Comparison of ENCODE assay signal across 9 cellular contexts in genomic region chr1:231334079-231334666, GRCh38. TPM values are rescaled to one million over a fixed set of nuclear protein-coding genes. Genes with fewer than 3 reads are reported as not detected.
DNase-seq lines count a peak whose midpoint lies in the region; ATAC-seq and TF ChIP-seq lines count a peak whose summit lies in the region.
"Had no signal": no experiment of that assay in that cellular context is flagged by ENCODE, and none has a peak within 500 bp of the region (broad histone marks: within the 10 kb centered on the region; RNA-seq: fewer than 3 reads in every experiment).

No MANE protein-coding gene starts in this region.

- peaks cover 36 to 46% (median 37%) of the 10 kb centered on the region in 3 donors for H3K4me1 ChIP-seq in skeletal muscle tissue (ENCODE audit: control insufficient read depth in 3 of 3, insufficient read depth in 3 of 3, low read length in 3 of 3)

- peak overlapping the region; percentile 97 for H3K4me3 ChIP-seq in NB4 (ENCODE audit: low read depth, low read length)
- peak overlapping the region; percentile 99 for H3K4me3 ChIP-seq in epithelial cell of esophagus (ENCODE audit: low read length)
- peak overlapping the region; percentile 38 to 98 (median 42) for H3K4me3 ChIP-seq in skeletal muscle tissue (ENCODE audit: low read length in 3 of 3)

- H3K36me3 ChIP-seq in skeletal muscle tissue (ENCODE audit: control insufficient read depth in 3 of 3, insufficient read depth in 3 of 3, low read length in 3 of 3), result peaks cover 0 to 5% (median 0%) of the 10 kb centered on the region in 3 donors

- no peak for ATAC-seq in sciatic nerve

- H3K27me3 ChIP-seq in skeletal muscle tissue (ENCODE audit: control insufficient read depth in 3 of 3, insufficient read depth in 3 of 3, low read length in 3 of 3), result no peaks in the 10 kb centered on the region

- H3K9ac ChIP-seq in skeletal muscle tissue (ENCODE audit: low read depth in 1 of 3, low read length in 3 of 3), result peak overlapping the region in 2 of 3 donors; percentile 9 to 22

- no peaks in the 10 kb centered on the region for H3K9me3 ChIP-seq in skeletal muscle tissue (ENCODE audit: control insufficient read depth in 3 of 3, low read length in 3 of 3)

- no peak for TF ChIP-seq POLR2A in NB4 (IDR thresholded peaks at IDR 0.05; ENCODE audit: extremely low read depth, insufficient read length)

- DNase-seq in NCI-H82 (lab: John Stamatoyannopoulos, UW), result peak; percentile 24
- no peak for DNase-seq in NCI-H82 treated with DMSO at 0.1 percent for 48 hours (lab: John Stamatoyannopoulos, UW; ENCODE audit: unreplicated experiment)
- DNase-seq in NB4 (ENCODE audit: low read depth), result no peak
- DNase-seq in epithelial cell of esophagus (ENCODE audit: low read depth), result no peak
- no peak for DNase-seq in SHP77 (lab: John Stamatoyannopoulos, UW)
- DNase-seq in NCI-H2029 (lab: John Stamatoyannopoulos, UW), result no peak
- no peak for DNase-seq in sciatic nerve (ENCODE audit: low spot score)

- intact Hi-C loops in sciatic nerve (cut with DNase I), result no loop called here

- TF ChIP-seq CTCF in NB4 (IDR thresholded peaks at IDR 0.05; ENCODE audit: low read depth, low read length) (no peak), epithelial cell of esophagus (IDR thresholded peaks at IDR 0.05; ENCODE audit: insufficient read depth, low read depth, low read length, missing control alignments) (no peak)

- no peak overlapping the region for H3K27ac ChIP-seq in skeletal muscle tissue (ENCODE audit: low read depth, low read length)
- H3K27ac ChIP-seq: 22Rv1 had no signal

RNA-seq across cellular contexts. Expression of gene EXOC8, which starts 3.5 kb away (rescaled TPM):
- 12.5 TPM for total RNA-seq in skeletal muscle tissue
- 15.9 TPM for total RNA-seq in sciatic nerve

RNA-seq across cellular contexts. Expression of gene SPRTN, which starts 3.9 kb away (rescaled TPM):
- 5.7 TPM for total RNA-seq in skeletal muscle tissue
- total RNA-seq in sciatic nerve, result 10.5 TPM

Comparison
In these comparisons a context has a peak if more than half of its experiments do, and no peak if none do; other contexts are left out.
1. H3K4me3 ChIP-seq: peak in every context shown above with its lines; median percentile 99 in epithelial cell of esophagus; 97 in NB4; 42 in skeletal muscle tissue.